In genomic region chr7:151080091-151080521, GRCh38 we compare ENCODE assay signal across 8 cellular contexts. TPM values are rescaled to one million over a fixed set of nuclear protein-coding genes. Genes with fewer than 3 reads are reported as not detected.
DNase-seq lines count a peak whose midpoint lies in the region; ATAC-seq, FAIRE-seq and TF ChIP-seq lines count a peak whose summit lies in the region.

No MANE protein-coding gene starts in this region.

- H3K4me3 ChIP-seq in KMS-11 (IDR thresholded peaks at IDR 0.05; ENCODE audit: insufficient read depth, low read depth, low read length) (peak overlapping the region; percentile 63), astrocyte (ENCODE audit: insufficient read depth, low read depth, low read length) (peak overlapping the region; percentile 85), iPS-20b (ENCODE audit: low read length) (peak overlapping the region; percentile 84)

- H3K9me3 Mint-ChIP-seq in activated naive CD4-positive, alpha-beta T cell treated with anti-CD3 and anti-CD28 coated beads, Interleukin-2, amount 10 ng/mL, durations not matched to agents 7 days and 5 days: no peaks in the 10 kb centered on the region
- H3K9me3 Mint-ChIP-seq in astrocyte (ENCODE audit: unreplicated experiment): no peaks in the 10 kb centered on the region
- no peaks in the 10 kb centered on the region for H3K9me3 Mint-ChIP-seq in stimulated activated effector memory CD8-positive, alpha-beta T cell treated with anti-CD3 and anti-CD28 coated beads, Interleukin-12 subunit alpha, Interleukin-12 subunit beta, amount 100 ng/mL, for 72 hours

- H4K20me1 ChIP-seq in KMS-11 (ENCODE audit: insufficient read depth) (no peaks in the 10 kb centered on the region), astrocyte (ENCODE audit: insufficient read depth, low read length) (peaks cover 48% of the 10 kb centered on the region)

- FAIRE-seq in astrocyte (lab: Jason Lieb, UNC) (no peak), D721Med (lab: Jason Lieb, UNC) (no peak)

- TF ChIP-seq CTCF in KMS-11 (conservative IDR thresholded peaks at IDR 0.05; ENCODE audit: low read depth, low read length) (no peak), astrocyte (IDR thresholded peaks at IDR 0.05; ENCODE audit: insufficient read depth, low read depth, low read length) (no peak), D721Med (IDR thresholded peaks at IDR 0.05; ENCODE audit: insufficient read depth, missing control alignments) (no peak)

- H3K4me2 ChIP-seq in KMS-11: peak overlapping the region; percentile 59
- peak overlapping the region; percentile 87 for H3K4me2 ChIP-seq in astrocyte (ENCODE audit: low read length)

- H3K27me3 Mint-ChIP-seq in activated naive CD4-positive, alpha-beta T cell treated with anti-CD3 and anti-CD28 coated beads, Interleukin-2, amount 10 ng/mL, durations not matched to agents 7 days and 5 days: peaks cover 13% of the 10 kb centered on the region
- H3K27me3 Mint-ChIP-seq in astrocyte (ENCODE audit: low read depth, unreplicated experiment): no peaks in the 10 kb centered on the region

- H3K27ac ChIP-seq in KMS-11 (peak overlapping the region; percentile 74), astrocyte (ENCODE audit: low read depth, low read length) (peak overlapping the region; percentile 89), iPS-20b (ENCODE audit: low read length) (peak overlapping the region; percentile 71)

- H3K27me3 ChIP-seq in KMS-11 (ENCODE audit: insufficient read depth, low read depth) (no peaks in the 10 kb centered on the region), astrocyte (ENCODE audit: insufficient read depth, low read length) (no peaks in the 10 kb centered on the region), iPS-20b (ENCODE audit: insufficient read depth, low read length) (peaks cover 16% of the 10 kb centered on the region)

- peak overlapping the region; percentile 91 for H3K4me3 Mint-ChIP-seq in activated naive CD4-positive, alpha-beta T cell treated with anti-CD3 and anti-CD28 coated beads, Interleukin-2, amount 10 ng/mL, durations not matched to agents 7 days and 5 days
- H3K4me3 Mint-ChIP-seq in astrocyte (ENCODE audit: unreplicated experiment): peak overlapping the region; percentile 96
- H3K4me3 Mint-ChIP-seq in stimulated activated effector memory CD8-positive, alpha-beta T cell treated with anti-CD3 and anti-CD28 coated beads, Interleukin-12 subunit alpha, Interleukin-12 subunit beta, amount 100 ng/mL, for 72 hours: peak overlapping the region; percentile 98

- H3K36me3 Mint-ChIP-seq in activated naive CD4-positive, alpha-beta T cell treated with anti-CD3 and anti-CD28 coated beads, Interleukin-2, amount 10 ng/mL, durations not matched to agents 7 days and 5 days: peaks cover 24% of the 10 kb centered on the region
- peaks cover 7% of the 10 kb centered on the region for H3K36me3 Mint-ChIP-seq in astrocyte (ENCODE audit: low read depth, unreplicated experiment)
- H3K36me3 Mint-ChIP-seq in stimulated activated effector memory CD8-positive, alpha-beta T cell treated with anti-CD3 and anti-CD28 coated beads, Interleukin-12 subunit alpha, Interleukin-12 subunit beta, amount 100 ng/mL, for 72 hours: peaks cover 40% of the 10 kb centered on the region

- H2AFZ ChIP-seq in KMS-11 (ENCODE audit: low read depth) (peak overlapping the region; percentile 65), astrocyte (ENCODE audit: low read depth, low read length) (peak overlapping the region; percentile 61)

- DNase-seq in activated naive CD4-positive, alpha-beta T cell treated with anti-CD3 and anti-CD28 coated beads, Interleukin-2, amount 10 ng/mL, durations not matched to agents 7 days and 5 days: peak; percentile 50
- DNase-seq in activated naive CD4-positive, alpha-beta T cell treated with anti-CD3 and anti-CD28 coated beads, Interleukin-2, amount 50 U/mL, for 16 hours: no peak
- DNase-seq in astrocyte (ENCODE audit: low read depth): no peak
- DNase-seq in stimulated activated effector memory CD8-positive, alpha-beta T cell treated with anti-CD3 and anti-CD28 coated beads, Interleukin-12 subunit alpha, Interleukin-12 subunit beta, amount 100 ng/mL, for 72 hours (ENCODE audit: low spot score in 2 of 2): no peak
- no peak for DNase-seq in D721Med (ENCODE audit: insufficient read length, low spot score)

- no peaks in the 10 kb centered on the region for H3K36me3 ChIP-seq in KMS-11 (ENCODE audit: insufficient read depth)
- H3K36me3 ChIP-seq in astrocyte (ENCODE audit: insufficient read depth, low read length): peaks cover 9% of the 10 kb centered on the region
- H3K36me3 ChIP-seq in iPS-20b (ENCODE audit: insufficient read depth, low read depth, low read length): peaks cover 15% of the 10 kb centered on the region

- peak; percentile 3 for ATAC-seq in stimulated activated effector memory CD8-positive, alpha-beta T cell treated with anti-CD3 and anti-CD28 coated beads, Interleukin-12 subunit alpha, Interleukin-12 subunit beta, amount 100 ng/mL, for 72 hours
- ATAC-seq in HG03571 (IDR thresholded peaks at IDR 0.05; ENCODE audit: unreplicated experiment): no peak

- H3K4me1 ChIP-seq in KMS-11 (ENCODE audit: low read depth, poor library complexity, severe bottlenecking): peaks cover 35% of the 10 kb centered on the region
- peaks cover 34% of the 10 kb centered on the region for H3K4me1 ChIP-seq in astrocyte (ENCODE audit: insufficient read depth, low read length)
- H3K4me1 ChIP-seq in iPS-20b (ENCODE audit: insufficient read depth, low read length): peaks cover 8% of the 10 kb centered on the region

- H3K9me3 ChIP-seq in astrocyte (ENCODE audit: insufficient read depth, low read depth, low read length) (no peaks in the 10 kb centered on the region), iPS-20b (ENCODE audit: insufficient read depth, low read depth, low read length) (no peaks in the 10 kb centered on the region)

- CTCF ChIA-PET in activated naive CD4-positive, alpha-beta T cell treated with anti-CD3 and anti-CD28 coated beads, Interleukin-2, amount 10 ng/mL, durations not matched to agents 7 days and 5 days (lab: Charles Lee): no interaction called here

- H3K27ac Mint-ChIP-seq in activated naive CD4-positive, alpha-beta T cell treated with anti-CD3 and anti-CD28 coated beads, Interleukin-2, amount 10 ng/mL, durations not matched to agents 7 days and 5 days: peak overlapping the region; percentile 87
- peak overlapping the region; percentile 72 for H3K27ac Mint-ChIP-seq in astrocyte (ENCODE audit: unreplicated experiment)
- peak overlapping the region; percentile 88 for H3K27ac Mint-ChIP-seq in stimulated activated effector memory CD8-positive, alpha-beta T cell treated with anti-CD3 and anti-CD28 coated beads, Interleukin-12 subunit alpha, Interleukin-12 subunit beta, amount 100 ng/mL, for 72 hours

- peaks cover 28% of the 10 kb centered on the region for H3K79me2 ChIP-seq in KMS-11 (ENCODE audit: insufficient read depth, low read depth)
- H3K79me2 ChIP-seq in astrocyte (ENCODE audit: insufficient read depth, low read length): peaks cover 44% of the 10 kb centered on the region

- H3K9ac ChIP-seq in KMS-11 (peak overlapping the region; percentile 91), astrocyte (ENCODE audit: low read length) (peak overlapping the region; percentile 95), iPS-20b (ENCODE audit: low read depth, low read length) (peak overlapping the region; percentile 94)

- H3K4me1 Mint-ChIP-seq in activated naive CD4-positive, alpha-beta T cell treated with anti-CD3 and anti-CD28 coated beads, Interleukin-2, amount 10 ng/mL, durations not matched to agents 7 days and 5 days: peaks cover 46% of the 10 kb centered on the region
- peaks cover 20% of the 10 kb centered on the region for H3K4me1 Mint-ChIP-seq in astrocyte (ENCODE audit: low read depth, unreplicated experiment)
- H3K4me1 Mint-ChIP-seq in stimulated activated effector memory CD8-positive, alpha-beta T cell treated with anti-CD3 and anti-CD28 coated beads, Interleukin-12 subunit alpha, Interleukin-12 subunit beta, amount 100 ng/mL, for 72 hours: peaks cover 61% of the 10 kb centered on the region

RNA-seq across cellular contexts. Expression of gene FASTK, which starts 0.5 kb away (rescaled TPM):
- total RNA-seq in astrocyte: 56.1 and 61.6 TPM in 2 replicates

RNA-seq across cellular contexts. Expression of gene TMUB1, which starts 3.2 kb away (rescaled TPM):
- 42.9 and 44.9 TPM in 2 replicates for total RNA-seq in astrocyte

RNA-seq across cellular contexts. Expression of gene AGAP3, which starts 6.2 kb away (rescaled TPM):
- 123 and 156 TPM in 2 replicates for total RNA-seq in astrocyte

RNA-seq across cellular contexts. Expression of gene SLC4A2, which starts 20.7 kb away (rescaled TPM):
- total RNA-seq in astrocyte: 302 and 351 TPM in 2 replicates

RNA-seq across cellular contexts. Expression of gene CDK5, which starts 22.4 kb away (rescaled TPM):
- total RNA-seq in astrocyte: 47.9 and 55.1 TPM in 2 replicates
